1 cellular context compared by ENCODE assay signal in the genomic region with DNA sequence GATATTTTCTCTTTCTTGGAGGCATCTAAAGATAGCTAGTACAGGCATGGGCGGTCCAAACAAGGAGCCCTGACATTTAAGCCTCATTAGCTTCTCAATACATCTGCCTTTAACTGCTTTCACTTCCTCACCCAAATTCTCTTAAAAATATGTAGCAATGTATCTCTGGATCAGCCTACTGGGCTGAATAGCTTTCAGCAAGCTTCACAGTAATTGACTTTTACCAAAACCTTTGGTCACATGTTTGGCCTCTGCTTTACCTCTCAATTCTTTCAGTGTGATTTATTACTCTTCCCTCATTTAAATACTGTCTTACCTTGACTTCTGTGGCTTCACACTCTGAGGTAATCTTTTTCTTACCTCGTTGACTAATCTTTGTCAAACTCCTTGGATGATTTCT.
TF ChIP-seq lines count a peak whose summit lies in the region.

No MANE protein-coding gene starts in this region.

TF ChIP-seq in GM12878, 131 proteins besides CTCF, POLR2A, EP300 and RAD21 (continued from another document):
- TF ChIP-seq, protein P1, sequence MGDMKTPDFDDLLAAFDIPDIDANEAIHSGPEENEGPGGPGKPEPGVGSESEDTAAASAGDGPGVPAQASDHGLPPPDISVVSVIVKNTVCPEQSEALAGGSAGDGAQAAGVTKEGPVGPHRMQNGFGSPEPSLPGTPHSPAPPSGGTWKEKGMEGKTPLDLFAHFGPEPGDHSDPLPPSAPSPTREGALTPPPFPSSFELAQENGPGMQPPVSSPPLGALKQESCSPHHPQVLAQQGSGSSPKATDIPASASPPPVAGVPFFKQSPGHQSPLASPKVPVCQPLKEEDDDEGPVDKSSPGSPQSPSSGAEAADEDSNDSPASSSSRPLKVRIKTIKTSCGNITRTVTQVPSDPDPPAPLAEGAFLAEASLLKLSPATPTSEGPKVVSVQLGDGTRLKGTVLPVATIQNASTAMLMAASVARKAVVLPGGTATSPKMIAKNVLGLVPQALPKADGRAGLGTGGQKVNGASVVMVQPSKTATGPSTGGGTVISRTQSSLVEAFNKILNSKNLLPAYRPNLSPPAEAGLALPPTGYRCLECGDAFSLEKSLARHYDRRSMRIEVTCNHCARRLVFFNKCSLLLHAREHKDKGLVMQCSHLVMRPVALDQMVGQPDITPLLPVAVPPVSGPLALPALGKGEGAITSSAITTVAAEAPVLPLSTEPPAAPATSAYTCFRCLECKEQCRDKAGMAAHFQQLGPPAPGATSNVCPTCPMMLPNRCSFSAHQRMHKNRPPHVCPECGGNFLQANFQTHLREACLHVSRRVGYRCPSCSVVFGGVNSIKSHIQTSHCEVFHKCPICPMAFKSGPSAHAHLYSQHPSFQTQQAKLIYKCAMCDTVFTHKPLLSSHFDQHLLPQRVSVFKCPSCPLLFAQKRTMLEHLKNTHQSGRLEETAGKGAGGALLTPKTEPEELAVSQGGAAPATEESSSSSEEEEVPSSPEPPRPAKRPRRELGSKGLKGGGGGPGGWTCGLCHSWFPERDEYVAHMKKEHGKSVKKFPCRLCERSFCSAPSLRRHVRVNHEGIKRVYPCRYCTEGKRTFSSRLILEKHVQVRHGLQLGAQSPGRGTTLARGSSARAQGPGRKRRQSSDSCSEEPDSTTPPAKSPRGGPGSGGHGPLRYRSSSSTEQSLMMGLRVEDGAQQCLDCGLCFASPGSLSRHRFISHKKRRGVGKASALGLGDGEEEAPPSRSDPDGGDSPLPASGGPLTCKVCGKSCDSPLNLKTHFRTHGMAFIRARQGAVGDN (IDR thresholded peaks at IDR 0.05) = no peak
- TF ChIP-seq, protein P2, sequence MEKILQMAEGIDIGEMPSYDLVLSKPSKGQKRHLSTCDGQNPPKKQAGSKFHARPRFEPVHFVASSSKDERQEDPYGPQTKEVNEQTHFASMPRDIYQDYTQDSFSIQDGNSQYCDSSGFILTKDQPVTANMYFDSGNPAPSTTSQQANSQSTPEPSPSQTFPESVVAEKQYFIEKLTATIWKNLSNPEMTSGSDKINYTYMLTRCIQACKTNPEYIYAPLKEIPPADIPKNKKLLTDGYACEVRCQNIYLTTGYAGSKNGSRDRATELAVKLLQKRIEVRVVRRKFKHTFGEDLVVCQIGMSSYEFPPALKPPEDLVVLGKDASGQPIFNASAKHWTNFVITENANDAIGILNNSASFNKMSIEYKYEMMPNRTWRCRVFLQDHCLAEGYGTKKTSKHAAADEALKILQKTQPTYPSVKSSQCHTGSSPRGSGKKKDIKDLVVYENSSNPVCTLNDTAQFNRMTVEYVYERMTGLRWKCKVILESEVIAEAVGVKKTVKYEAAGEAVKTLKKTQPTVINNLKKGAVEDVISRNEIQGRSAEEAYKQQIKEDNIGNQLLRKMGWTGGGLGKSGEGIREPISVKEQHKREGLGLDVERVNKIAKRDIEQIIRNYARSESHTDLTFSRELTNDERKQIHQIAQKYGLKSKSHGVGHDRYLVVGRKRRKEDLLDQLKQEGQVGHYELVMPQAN (conservative IDR thresholded peaks at IDR 0.05) = no peak
- TF ChIP-seq SUPT20H (IDR thresholded peaks at IDR 0.05; ENCODE audit: borderline replicate concordance, control insufficient read depth, low read depth, low read length) (no peak), ZNF24 (IDR thresholded peaks at IDR 0.05) (no peak), ZBTB11 (CRISPR knock-in tag; IDR thresholded peaks at IDR 0.05) (no peak), SPI1 (IDR thresholded peaks at IDR 0.05; ENCODE audit: borderline replicate concordance, insufficient read depth, low read depth, low read length) (peak; percentile 67; the same call in 1 of the 2 replicates), DPF2 (IDR thresholded peaks at IDR 0.05) (0 out of 2 replicates have a peak, but pooled peaks have one; percentile 27), ZNF384 (IDR thresholded peaks at IDR 0.05; ENCODE audit: borderline replicate concordance, low read depth, low read length) (no peak), IRF3 (IDR thresholded peaks at IDR 0.05) (no peak), NR2F1 (conservative IDR thresholded peaks at IDR 0.05) (peak; percentile 55), ATF7 (IDR thresholded peaks at IDR 0.05; ENCODE audit: low read depth) (peak; percentile 87), CBFB (IDR thresholded peaks at IDR 0.05; ENCODE audit: low read depth) (no peak), MTA2 (IDR thresholded peaks at IDR 0.05; ENCODE audit: low read depth) (peak; percentile 69), SMAD5 (IDR thresholded peaks at IDR 0.05; ENCODE audit: low read depth) (no peak), ZNF274 (IDR thresholded peaks at IDR 0.05; ENCODE audit: insufficient read depth, insufficient read length) (no peak), SIN3A (IDR thresholded peaks at IDR 0.05; ENCODE audit: low read depth, low read length) (no peak), SMC3 (IDR thresholded peaks at IDR 0.05; ENCODE audit: borderline replicate concordance, low read length) (no peak), RAD51 (IDR thresholded peaks at IDR 0.05) (peak; percentile 65; the same call in 1 of the 2 replicates), SRF (IDR thresholded peaks at IDR 0.05; ENCODE audit: low read depth in 2 of 2, low read length in 2 of 2) (no peak), EZH2 (IDR thresholded peaks at IDR 0.05; ENCODE audit: borderline replicate concordance, control insufficient read depth, low read depth, low read length) (no peak), FOS (IDR thresholded peaks at IDR 0.05; ENCODE audit: borderline replicate concordance, extremely low read depth, insufficient read length) (no peak), ASH2L (IDR thresholded peaks at IDR 0.05; ENCODE audit: borderline replicate concordance, low read depth) (no peak), TARDBP (IDR thresholded peaks at IDR 0.05; ENCODE audit: borderline replicate concordance) (no peak), NR2C1 (IDR thresholded peaks at IDR 0.05) (no peak), RFX5 (IDR thresholded peaks at IDR 0.05; ENCODE audit: low read depth, low read length) (no peak), MEF2A (IDR thresholded peaks at IDR 0.05; ENCODE audit: insufficient read depth, low read depth, low read length) (no peak), JUND (IDR thresholded peaks at IDR 0.05; ENCODE audit: low read depth, low read length) (no peak), HSF1 (IDR thresholded peaks at IDR 0.05; ENCODE audit: low read depth, low read length) (no peak)
- TF ChIP-seq, protein P3, sequence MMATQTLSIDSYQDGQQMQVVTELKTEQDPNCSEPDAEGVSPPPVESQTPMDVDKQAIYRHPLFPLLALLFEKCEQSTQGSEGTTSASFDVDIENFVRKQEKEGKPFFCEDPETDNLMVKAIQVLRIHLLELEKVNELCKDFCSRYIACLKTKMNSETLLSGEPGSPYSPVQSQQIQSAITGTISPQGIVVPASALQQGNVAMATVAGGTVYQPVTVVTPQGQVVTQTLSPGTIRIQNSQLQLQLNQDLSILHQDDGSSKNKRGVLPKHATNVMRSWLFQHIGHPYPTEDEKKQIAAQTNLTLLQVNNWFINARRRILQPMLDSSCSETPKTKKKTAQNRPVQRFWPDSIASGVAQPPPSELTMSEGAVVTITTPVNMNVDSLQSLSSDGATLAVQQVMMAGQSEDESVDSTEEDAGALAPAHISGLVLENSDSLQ (IDR thresholded peaks at IDR 0.05) = peak; percentile 64; the same call in 1 of the 2 replicates
- TF ChIP-seq, protein P4, sequence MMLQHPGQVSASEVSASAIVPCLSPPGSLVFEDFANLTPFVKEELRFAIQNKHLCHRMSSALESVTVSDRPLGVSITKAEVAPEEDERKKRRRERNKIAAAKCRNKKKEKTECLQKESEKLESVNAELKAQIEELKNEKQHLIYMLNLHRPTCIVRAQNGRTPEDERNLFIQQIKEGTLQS (IDR thresholded peaks at IDR 0.05; ENCODE audit: borderline replicate concordance, extremely low read depth, low read depth, low read length) = no peak
- TF ChIP-seq, protein P5, sequence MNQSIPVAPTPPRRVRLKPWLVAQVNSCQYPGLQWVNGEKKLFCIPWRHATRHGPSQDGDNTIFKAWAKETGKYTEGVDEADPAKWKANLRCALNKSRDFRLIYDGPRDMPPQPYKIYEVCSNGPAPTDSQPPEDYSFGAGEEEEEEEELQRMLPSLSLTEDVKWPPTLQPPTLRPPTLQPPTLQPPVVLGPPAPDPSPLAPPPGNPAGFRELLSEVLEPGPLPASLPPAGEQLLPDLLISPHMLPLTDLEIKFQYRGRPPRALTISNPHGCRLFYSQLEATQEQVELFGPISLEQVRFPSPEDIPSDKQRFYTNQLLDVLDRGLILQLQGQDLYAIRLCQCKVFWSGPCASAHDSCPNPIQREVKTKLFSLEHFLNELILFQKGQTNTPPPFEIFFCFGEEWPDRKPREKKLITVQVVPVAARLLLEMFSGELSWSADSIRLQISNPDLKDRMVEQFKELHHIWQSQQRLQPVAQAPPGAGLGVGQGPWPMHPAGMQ (IDR thresholded peaks at IDR 0.05; ENCODE audit: borderline replicate concordance) = no peak
TF ChIP-seq in GM12878: peak in this region for 12.
